16 cellular contexts compared by ENCODE assay signal in the genomic region with DNA sequence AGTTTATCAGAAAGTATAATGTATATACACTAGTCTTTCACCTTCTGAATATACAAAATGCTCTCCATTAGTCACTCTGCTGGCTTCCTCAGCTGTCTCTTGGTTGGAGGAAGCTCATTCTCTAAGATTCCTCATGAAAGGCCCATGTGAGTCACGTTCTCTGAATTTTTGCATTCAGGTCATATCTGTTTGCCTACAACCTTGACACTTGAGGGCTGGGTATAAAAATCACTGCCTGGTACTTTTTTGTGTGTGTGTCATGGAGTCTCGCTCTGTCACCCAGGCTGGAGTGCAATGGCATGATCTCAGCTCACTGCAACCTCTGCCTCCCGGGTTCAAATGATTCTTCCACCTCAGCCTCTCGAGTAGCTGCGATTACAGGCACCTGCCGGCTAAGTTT. TPM values are rescaled to one million over a fixed set of nuclear protein-coding genes. Genes with fewer than 3 reads are reported as not detected.
A peak's percentile ranks its signal among the peaks of the same experiment; 100 is the strongest.
DNase-seq lines count a peak whose midpoint lies in the region; ATAC-seq and TF ChIP-seq lines count a peak whose summit lies in the region.
"Had no signal": no experiment of that assay in that cellular context is flagged by ENCODE, and none has a peak within 500 bp of the region (broad histone marks: within the 10 kb centered on the region; RNA-seq: fewer than 3 reads in every experiment).

No MANE protein-coding gene starts in this region.

- no peak overlapping the region for H3K27ac Mint-ChIP-seq in naive thymus-derived CD4-positive, alpha-beta T cell
- H3K27ac Mint-ChIP-seq: HFFc6 had no signal

- ATAC-seq in Right ventricle myocardium inferior = no peak
- no peak for ATAC-seq in upper lobe of right lung
- ATAC-seq in naive thymus-derived CD4-positive, alpha-beta T cell = no peak
- ATAC-seq in GM18870 (IDR thresholded peaks at IDR 0.05; ENCODE audit: unreplicated experiment) = no peak

- peaks cover 0 to 8% (median 0%) of the 10 kb centered on the region in 11 donors for H3K9me3 Mint-ChIP-seq in naive thymus-derived CD4-positive, alpha-beta T cell

- CTCF ChIA-PET in naive thymus-derived CD4-positive, alpha-beta T cell (lab: Charles Lee) = interaction anchor here (0.6 kb wide), 1 partner anchor 242 kb away, joined by 3 read pairs; no protein-coding TSS in a partner anchor

- H3K4me3 Mint-ChIP-seq in naive thymus-derived CD4-positive, alpha-beta T cell = no peak overlapping the region
- H3K4me3 Mint-ChIP-seq: HFFc6 had no signal

- H3K27ac ChIP-seq in right atrium auricular region = no peak overlapping the region
- H3K27ac ChIP-seq in upper lobe of right lung = no peak overlapping the region
- no peak overlapping the region for H3K27ac ChIP-seq in naive thymus-derived CD4-positive, alpha-beta T cell (ENCODE audit: low read depth, low read length)
- H3K27ac ChIP-seq: BLaER1 had no signal

- H3K4me1 Mint-ChIP-seq in naive thymus-derived CD4-positive, alpha-beta T cell = peaks cover 10 to 26% (median 16%) of the 10 kb centered on the region in 7 donors

- H3K36me3 Mint-ChIP-seq in naive thymus-derived CD4-positive, alpha-beta T cell = peaks cover 0 to 6% (median 0%) of the 10 kb centered on the region in 5 donors

- H3K36me3 ChIP-seq in right atrium auricular region (no peaks in the 10 kb centered on the region), upper lobe of right lung (no peaks in the 10 kb centered on the region)
- no peaks in the 10 kb centered on the region for H3K36me3 ChIP-seq in naive thymus-derived CD4-positive, alpha-beta T cell (ENCODE audit: control insufficient read depth in 2 of 3, insufficient read depth in 3 of 3, low read length in 3 of 3)
- H3K36me3 ChIP-seq: BLaER1 had no signal

- H3K9me3 ChIP-seq in right atrium auricular region = peaks cover 0 to 12% of the 10 kb centered on the region in 2 donors
- H3K9me3 ChIP-seq in upper lobe of right lung = no peaks in the 10 kb centered on the region
- H3K9me3 ChIP-seq in naive thymus-derived CD4-positive, alpha-beta T cell (ENCODE audit: control insufficient read depth in 2 of 3, low read length in 3 of 3) = no peaks in the 10 kb centered on the region

- peaks cover 0 to 23% of the 10 kb centered on the region in 2 donors for H3K4me1 ChIP-seq in right atrium auricular region
- peaks cover 10% of the 10 kb centered on the region for H3K4me1 ChIP-seq in upper lobe of right lung
- no peaks in the 10 kb centered on the region for H3K4me1 ChIP-seq in naive thymus-derived CD4-positive, alpha-beta T cell (ENCODE audit: control insufficient read depth in 2 of 2, insufficient read depth in 2 of 2, low read length in 2 of 2)

- H3K4me3 ChIP-seq in right atrium auricular region = no peak overlapping the region
- no peak overlapping the region for H3K4me3 ChIP-seq in epithelial cell of esophagus (ENCODE audit: low read length)
- no peak overlapping the region for H3K4me3 ChIP-seq in upper lobe of right lung
- H3K4me3 ChIP-seq in naive thymus-derived CD4-positive, alpha-beta T cell (ENCODE audit: low read length) = no peak overlapping the region
- H3K4me3 ChIP-seq: BLaER1 had no signal

- POLR2A ChIA-PET in naive thymus-derived CD4-positive, alpha-beta T cell (lab: Charles Lee) = no interaction called here

- intact Hi-C loops in Right ventricle myocardium inferior (cut with DNase I) (no loop called here), upper lobe of right lung (cut with DNase I) (no loop called here)
- intact Hi-C loops in naive thymus-derived CD4-positive, alpha-beta T cell (cut with micrococcal nuclease) = loop anchor here (10.0 kb wide), 2 partner anchors 361 to 911 kb away; a partner anchor contains a TSS

- TF ChIP-seq CTCF in right atrium auricular region (IDR thresholded peaks at IDR 0.05) (no peak), epithelial cell of esophagus (IDR thresholded peaks at IDR 0.05; ENCODE audit: insufficient read depth, low read depth, low read length, missing control alignments) (no peak), upper lobe of right lung (IDR thresholded peaks at IDR 0.05) (no peak)

- DNase-seq in right atrium auricular region (ENCODE audit: low spot score) = peak; percentile 49
- no peak for DNase-seq in Right ventricle myocardium inferior (ENCODE audit: missing footprints)
- DNase-seq in RKO (ENCODE audit: low spot score) = peak; percentile 36
- DNase-seq in epithelial cell of esophagus (ENCODE audit: low read depth) = peak; percentile 42
- peak; percentile 38 for DNase-seq in upper lobe of right lung
- no peak for DNase-seq in GDM1 (lab: John Stamatoyannopoulos, UW)
- DNase-seq in naive thymus-derived CD4-positive, alpha-beta T cell = no peak
- DNase-seq: 8988T, AML-193, Calu3, DMS 273 treated with DMSO at 0.1 percent for 48 hours, DMS79, HCEC 1CT, HFFc6 had no signal

- peaks cover 0 to 30% (median 4%) of the 10 kb centered on the region in 5 donors for H3K27me3 Mint-ChIP-seq in naive thymus-derived CD4-positive, alpha-beta T cell

- no peaks in the 10 kb centered on the region for H3K27me3 ChIP-seq in right atrium auricular region
- no peaks in the 10 kb centered on the region for H3K27me3 ChIP-seq in upper lobe of right lung
- no peaks in the 10 kb centered on the region for H3K27me3 ChIP-seq in naive thymus-derived CD4-positive, alpha-beta T cell (ENCODE audit: control insufficient read depth in 2 of 2, insufficient read depth in 2 of 2, low read length in 2 of 2)
- H3K27me3 ChIP-seq: BLaER1 had no signal

RNA-seq across cellular contexts. Expression of a gene that starts 2.8 kb away (rescaled TPM):
- total RNA-seq in right atrium auricular region (10 to 100 TPM; 29.9 to 39.5 TPM), Right ventricle myocardium inferior (29.2 TPM), upper lobe of right lung (55.1 TPM)
- total RNA-seq in naive thymus-derived CD4-positive, alpha-beta T cell = 10 to 100 TPM; 18.7 to 32.7 (median 26.4) TPM
- 10 to 100 TPM; 12.0 to 13.1 TPM for polyA plus RNA-seq in naive thymus-derived CD4-positive, alpha-beta T cell

Comparison
In these comparisons a context has a peak if more than half of its experiments do, and no peak if none do; other contexts are left out.
1. DNase-seq: peak in right atrium auricular region (single experiment), RKO (single experiment), epithelial cell of esophagus (single experiment) and upper lobe of right lung (single experiment); none in Right ventricle myocardium inferior (single experiment), GDM1 (single experiment) and naive thymus-derived CD4-positive, alpha-beta T cell (0 of 9).
2. intact Hi-C loops: an anchor here in naive thymus-derived CD4-positive, alpha-beta T cell (10.0 kb wide); none called in Right ventricle myocardium inferior and upper lobe of right lung.